Comparison of ENCODE assay signal across 24 cellular contexts in the genomic region with DNA sequence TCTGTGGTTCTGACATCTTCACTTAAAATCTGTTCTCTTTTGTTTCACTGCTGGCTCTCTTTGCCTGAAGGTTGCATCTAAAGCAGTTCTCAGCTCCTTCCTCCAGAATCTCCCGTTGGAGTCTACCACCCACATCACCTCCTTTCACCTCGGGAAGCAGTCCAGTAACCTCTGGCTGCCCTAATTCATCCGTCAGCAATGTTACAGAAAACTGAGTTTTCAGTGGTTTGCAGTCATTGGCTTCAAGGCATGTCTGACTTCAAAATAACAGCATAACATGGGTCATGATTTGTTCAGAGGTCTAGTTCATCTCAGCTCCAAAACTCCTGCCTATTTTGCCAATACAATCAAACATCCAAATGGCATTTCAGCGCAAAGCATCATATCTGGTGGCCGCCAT.
"Had no signal": no experiment of that assay in that cellular context is flagged by ENCODE, and none has a peak within 500 bp of the region (broad histone marks: within the 10 kb centered on the region; RNA-seq: fewer than 3 reads in every experiment).

No MANE protein-coding gene starts in this region.

- H3K27me3 Mint-ChIP-seq: naive thymus-derived CD8-positive, alpha-beta T cell; progenitor cell of endocrine pancreas; stimulated activated naive CD8-positive, alpha-beta T cell treated with anti-CD3 and anti-CD28 coated beads, Interleukin-15, Interleukin-2, amounts not matched to agents 100 ng/mL and 50 ng/mL, for 24 hours; type B pancreatic cell had no signal

- ATAC-seq: left cardiac atrium; left lung; naive thymus-derived CD8-positive, alpha-beta T cell; right lobe of liver had no signal

- H3K4me3 ChIP-seq: left lung, lung, ovary, right atrium auricular region, right lobe of liver, skin epidermis, suprapubic skin, thoracic aorta, tibial nerve, uterus had no signal

- H3K27ac ChIP-seq: left lung, ovary, right atrium auricular region, right lobe of liver, skin epidermis, suprapubic skin, thoracic aorta, uterus had no signal

- H3K9me3 ChIP-seq: left lung, ovary, right atrium auricular region, right lobe of liver, suprapubic skin, thoracic aorta, tibial nerve, uterus had no signal

- H3K36me3 ChIP-seq: ovary, right lobe of liver, thoracic aorta, uterus had no signal

- H3K4me3 Mint-ChIP-seq: naive thymus-derived CD8-positive, alpha-beta T cell; nephron; stimulated activated naive CD8-positive, alpha-beta T cell treated with anti-CD3 and anti-CD28 coated beads, Interleukin-15, Interleukin-2, amounts not matched to agents 100 ng/mL and 50 ng/mL, for 24 hours; type B pancreatic cell had no signal

- H3K4me1 ChIP-seq: left lung, right lobe of liver, suprapubic skin, uterus had no signal

- H3K27ac Mint-ChIP-seq: naive thymus-derived CD8-positive, alpha-beta T cell; nephron; progenitor cell of endocrine pancreas; stimulated activated naive CD8-positive, alpha-beta T cell treated with anti-CD3 and anti-CD28 coated beads, Interleukin-15, Interleukin-2, amounts not matched to agents 100 ng/mL and 50 ng/mL, for 24 hours; type B pancreatic cell had no signal

- H3K27me3 ChIP-seq: left lung, ovary, right atrium auricular region, right lobe of liver, suprapubic skin, tibial nerve, uterus had no signal

- H3K4me1 Mint-ChIP-seq: naive thymus-derived CD8-positive, alpha-beta T cell; nephron had no signal

- H3K9me3 Mint-ChIP-seq: naive thymus-derived CD8-positive, alpha-beta T cell; nephron; stimulated activated naive CD8-positive, alpha-beta T cell treated with anti-CD3 and anti-CD28 coated beads, Interleukin-15, Interleukin-2, amounts not matched to agents 100 ng/mL and 50 ng/mL, for 24 hours had no signal

- DNase-seq: hippocampal formation; kidney glomerular epithelial cell; left cardiac atrium; left lung; mesendoderm; naive thymus-derived CD8-positive, alpha-beta T cell; ovary; right lobe of liver; stimulated activated CD4-positive, alpha-beta T cell treated with anti-CD3 and anti-CD28 coated beads, Interleukin-12 subunit alpha, Interleukin-12 subunit beta, amount 100 ng/mL, for 4 hours; stimulated activated CD4-positive, alpha-beta T cell treated with anti-CD3 and anti-CD28 coated beads, Interleukin-15, amount 100 ng/mL, for 24 hours; stimulated activated CD4-positive, alpha-beta T cell treated with anti-CD3 and anti-CD28 coated beads, Interleukin-2, amount 100 ng/mL, for 24 hours; stimulated activated CD4-positive, alpha-beta T cell treated with anti-CD3 and anti-CD28 coated beads, Interleukin-4, amount 100 ng/mL, for 1 hour; stimulated activated naive CD4-positive, alpha-beta T cell had no signal
